8 cellular contexts compared by ENCODE assay signal in genomic region chr2:42046819-42047487, GRCh38. TPM values are rescaled to one million over a fixed set of nuclear protein-coding genes. Genes with fewer than 3 reads are reported as not detected.
A peak's percentile ranks its signal among the peaks of the same experiment; 100 is the strongest.
DNase-seq lines count a peak whose midpoint lies in the region; ATAC-seq and TF ChIP-seq lines count a peak whose summit lies in the region.

No MANE protein-coding gene starts in this region.

- H3K79me2 ChIP-seq in osteoblast (ENCODE audit: insufficient read depth, low read length), result peaks cover 6% of the 10 kb centered on the region

- WGBS in esophagus squamous epithelium, 2 donors, result 12 to 13% methylated on average over 20 to 29 of the region's 39 CpGs

- H3K27me3 Mint-ChIP-seq in activated T-cell treated with anti-CD3 and anti-CD28 coated beads, Interleukin-2, amount 50 U/mL, for 72 hours (ENCODE audit: low read depth), result peaks cover 59% of the 10 kb centered on the region

- TF ChIP-seq CTCF in esophagus squamous epithelium (IDR thresholded peaks at IDR 0.05) (no peak), osteoblast (IDR thresholded peaks at IDR 0.05; ENCODE audit: extremely low read depth, low read depth, low read length) (no peak)

- H3K27ac ChIP-seq in SJSA1, result no peak overlapping the region
- peak overlapping the region; percentile 56 to 89 (median 77) for H3K27ac ChIP-seq in esophagus squamous epithelium
- no peak overlapping the region for H3K27ac ChIP-seq in osteoblast (ENCODE audit: low read depth, low read length)

- H3K27ac Mint-ChIP-seq in activated T-cell treated with anti-CD3 and anti-CD28 coated beads, Interleukin-2, amount 50 U/mL, for 72 hours, result no peak overlapping the region

- peak overlapping the region; percentile 77 for H3K4me2 ChIP-seq in osteoblast (ENCODE audit: insufficient read depth, low read length)

- H3K27me3 ChIP-seq in SJSA1 (replicated peaks), result no peaks in the 10 kb centered on the region
- peaks cover 0 to 84% (median 0%) of the 10 kb centered on the region in 4 donors for H3K27me3 ChIP-seq in esophagus squamous epithelium
- H3K27me3 ChIP-seq in osteoblast (ENCODE audit: insufficient read depth, low read length), result peaks cover 11% of the 10 kb centered on the region

- H3K36me3 ChIP-seq in SJSA1, result peaks cover 14% of the 10 kb centered on the region; the same call in 1 of the 2 replicates
- no peaks in the 10 kb centered on the region for H3K36me3 ChIP-seq in esophagus squamous epithelium
- H3K36me3 ChIP-seq in osteoblast (ENCODE audit: insufficient read depth, low read length), result no peaks in the 10 kb centered on the region

- H3K4me1 Mint-ChIP-seq in activated T-cell treated with anti-CD3 and anti-CD28 coated beads, Interleukin-2, amount 50 U/mL, for 72 hours (ENCODE audit: low read depth), result peaks cover 4% of the 10 kb centered on the region

- H3K9me3 ChIP-seq in SJSA1 (replicated peaks) (no peaks in the 10 kb centered on the region; the same call in none of the 2 replicates), esophagus squamous epithelium (no peaks in the 10 kb centered on the region), osteoblast (ENCODE audit: low read depth, low read length) (no peaks in the 10 kb centered on the region)

- H3K4me1 ChIP-seq in SJSA1 (replicated peaks), result peaks cover 51% of the 10 kb centered on the region
- peaks cover 4 to 29% (median 12%) of the 10 kb centered on the region in 3 donors for H3K4me1 ChIP-seq in esophagus squamous epithelium
- H3K4me1 ChIP-seq in osteoblast (ENCODE audit: insufficient read depth, low read length), result peaks cover 17% of the 10 kb centered on the region

- H3K9me3 Mint-ChIP-seq in activated T-cell treated with anti-CD3 and anti-CD28 coated beads, Interleukin-2, amount 50 U/mL, for 72 hours, result no peaks in the 10 kb centered on the region

- TF ChIP-seq POLR2A in esophagus squamous epithelium (IDR thresholded peaks at IDR 0.05), result no peak

- peak overlapping the region; percentile 56 to 68 for H3K4me3 Mint-ChIP-seq in activated T-cell treated with anti-CD3 and anti-CD28 coated beads, Interleukin-2, amount 50 U/mL, for 72 hours

- peak in 1 of 2 donors; percentile 17 for ATAC-seq in activated T-cell treated with anti-CD3 and anti-CD28 coated beads, Interleukin-2, amount 50 U/mL, for 72 hours (replicated peaks in 1 of 2)
- ATAC-seq in HG02623 (IDR thresholded peaks at IDR 0.05; ENCODE audit: unreplicated experiment), result no peak
- ATAC-seq in HG02870 (IDR thresholded peaks at IDR 0.05; ENCODE audit: unreplicated experiment), result no peak

- no peaks in the 10 kb centered on the region for H3K36me3 Mint-ChIP-seq in activated T-cell treated with anti-CD3 and anti-CD28 coated beads, Interleukin-2, amount 50 U/mL, for 72 hours (ENCODE audit: insufficient read depth in 2 of 2)

- intact Hi-C loops in esophagus squamous epithelium (cut with DNase I), result no loop called here

- no peak for DNase-seq in activated T-cell treated with anti-CD3 and anti-CD28 coated beads, Interleukin-2, amount 50 U/mL, for 72 hours
- DNase-seq in activated T-cell treated with anti-CD3 and anti-CD28 coated beads, Interleukin-2, amount 50 U/mL, for 48 hours, result no peak
- peak in 1 of 2 experiments; percentile 32 for DNase-seq in SJSA1 (ENCODE audit: low read depth in 1 of 2, low spot score in 2 of 2)
- no peak for DNase-seq in esophagus squamous epithelium (lab: John Stamatoyannopoulos, UW)
- DNase-seq in osteoblast (ENCODE audit: insufficient read length, low spot score, missing footprints), result peak; percentile 90
- DNase-seq in NCI-H526 (lab: John Stamatoyannopoulos, UW), result no peak

- peak overlapping the region; percentile 47 for H2AFZ ChIP-seq in osteoblast (ENCODE audit: low read length)

- peak overlapping the region; percentile 88 for H3K4me3 ChIP-seq in SJSA1
- H3K4me3 ChIP-seq in esophagus squamous epithelium, result peak overlapping the region; percentile 37 to 81 (median 59)
- peak overlapping the region; percentile 69 for H3K4me3 ChIP-seq in osteoblast (ENCODE audit: insufficient read depth, low read length)

- peaks cover 7% of the 10 kb centered on the region for H4K20me1 ChIP-seq in osteoblast (ENCODE audit: insufficient read depth, low read length)

RNA-seq across cellular contexts. Expression of gene PKDCC, which starts 0.9 kb away (rescaled TPM):
- not detected for total RNA-seq in activated T-cell treated with anti-CD3 and anti-CD28 coated beads, Interleukin-2, amount 50 U/mL, for 72 hours
- 60.1 and 65.3 TPM in 2 replicates for total RNA-seq in SJSA1 (2014; rRNA removed; shearing (Covaris generic))
- total RNA-seq in esophagus squamous epithelium, result 10 to 100 TPM in 1 of 4 donors, 1 to 10 TPM in 2, under 1 TPM in 1; 0.53 to 16.8 (median 6.4) TPM
- 1.2 and 4.0 TPM in 2 replicates for total RNA-seq in osteoblast

Comparison
In these comparisons a context has a peak if more than half of its experiments do, and no peak if none do; other contexts are left out.
1. H3K27ac ChIP-seq: peak in esophagus squamous epithelium (4 of 4); none in SJSA1 (single experiment) and osteoblast (single experiment).
2. Peak in every context shown above with its lines, with median percentiles within 50 percentile points of each other: H3K4me3 ChIP-seq.